Comparison of ENCODE assay signal across 14 cellular contexts in genomic region chr4:145886871-145887240, GRCh38. TPM values are rescaled to one million over a fixed set of nuclear protein-coding genes. Genes with fewer than 3 reads are reported as not detected.
DNase-seq lines count a peak whose midpoint lies in the region; ATAC-seq and TF ChIP-seq lines count a peak whose summit lies in the region.
"Had no signal": no experiment of that assay in that cellular context is flagged by ENCODE, and none has a peak within 500 bp of the region (broad histone marks: within the 10 kb centered on the region; RNA-seq: fewer than 3 reads in every experiment).

No MANE protein-coding gene starts in this region.

- H3K4me3 Mint-ChIP-seq in nephron progenitor cell = no peak overlapping the region

- peaks cover 0 to 27% of the 10 kb centered on the region in 2 donors for H3K4me1 ChIP-seq in right atrium auricular region

- H3K36me3 ChIP-seq in right atrium auricular region = no peaks in the 10 kb centered on the region

- H3K27me3 ChIP-seq in right atrium auricular region (no peaks in the 10 kb centered on the region), dorsolateral prefrontal cortex (no peaks in the 10 kb centered on the region)
- H3K27me3 ChIP-seq: spleen had no signal

- H3K27me3 Mint-ChIP-seq in nephron progenitor cell (ENCODE audit: low read depth, poor library complexity) = no peaks in the 10 kb centered on the region

- H3K9me3 ChIP-seq in right atrium auricular region = no peaks in the 10 kb centered on the region
- H3K9me3 ChIP-seq: spleen had no signal

- H3K9me3 Mint-ChIP-seq in nephron progenitor cell = no peaks in the 10 kb centered on the region

- peaks cover 93% of the 10 kb centered on the region for H3K4me1 Mint-ChIP-seq in nephron progenitor cell

- intact Hi-C loops in Right ventricle myocardium superior (cut with DNase I) (loop anchor here (2.0 kb wide), 1 partner anchor 50 kb away; no protein-coding TSS in a partner anchor), dorsolateral prefrontal cortex (cut with DNase I) (loop anchor here in 1 of 2 donors (10.0 kb wide), 1 partner anchor 272 kb away; the partner anchor contains the start of gene MMAA)

- ATAC-seq in Right ventricle myocardium superior (ENCODE audit: poor library complexity) (peak; percentile 87), GM21723 (IDR thresholded peaks at IDR 0.05; ENCODE audit: unreplicated experiment) (no peak), HG03354 (IDR thresholded peaks at IDR 0.05; ENCODE audit: poor library complexity, severe bottlenecking, unreplicated experiment) (no peak), HG03025 (IDR thresholded peaks at IDR 0.05; ENCODE audit: low FRiP score, unreplicated experiment) (no peak)
- ATAC-seq: left colon had no signal

- H3K27ac ChIP-seq in right atrium auricular region = peak overlapping the region in 1 of 2 donors; percentile 65
- H3K27ac ChIP-seq in dorsolateral prefrontal cortex = peak overlapping the region in 37 of 59 donors; percentile 1 to 97 (median 64)
- H3K27ac ChIP-seq: spleen had no signal

- peak overlapping the region; percentile 54 for H3K27ac Mint-ChIP-seq in nephron progenitor cell

- DNase-seq in Right ventricle myocardium superior (no peak), right atrium auricular region (ENCODE audit: low spot score) (no peak), dorsolateral prefrontal cortex (no peak), nephron progenitor cell (no peak), NCI-H2196 (lab: John Stamatoyannopoulos, UW; ENCODE audit: unreplicated experiment) (no peak)
- DNase-seq: ACHN; activated CD8-positive, alpha-beta memory T cell treated with anti-CD3 and anti-CD28 coated beads for 24 hours; activated gamma-delta T cell treated with Interleukin-2 at 50 U/mL for 16 hours; left colon; NCI-H2081 treated with DMSO at 0.1 percent for 48 hours; spleen had no signal

- H3K36me3 Mint-ChIP-seq in nephron progenitor cell (ENCODE audit: low read depth) = peaks cover 70% of the 10 kb centered on the region

- TF ChIP-seq CTCF in right atrium auricular region (IDR thresholded peaks at IDR 0.05) (no peak), dorsolateral prefrontal cortex (IDR thresholded peaks at IDR 0.05 in 54 of 56, conservative IDR thresholded peaks at IDR 0.05 in 2 of 56; ENCODE audit: low read depth in 1 of 56, partially characterized antibody in 56 of 56) (no peak), nephron progenitor cell (IDR thresholded peaks at IDR 0.05) (no peak)

- H3K4me3 ChIP-seq in right atrium auricular region (no peak overlapping the region), dorsolateral prefrontal cortex (no peak overlapping the region)
- H3K4me3 ChIP-seq: spleen had no signal

RNA-seq across cellular contexts. Expression of gene ZNF827, which starts 51.8 kb away (rescaled TPM):
- total RNA-seq in Right ventricle myocardium superior = 13.0 TPM
- 10 to 100 TPM in 1 of 2 donors, 1 to 10 TPM in 1; 8.5 to 16.9 TPM for total RNA-seq in right atrium auricular region
- 10 to 100 TPM; 29.6 to 73.7 (median 49.4) TPM for total RNA-seq in dorsolateral prefrontal cortex
